27 cellular contexts compared by ENCODE assay signal in the genomic region with DNA sequence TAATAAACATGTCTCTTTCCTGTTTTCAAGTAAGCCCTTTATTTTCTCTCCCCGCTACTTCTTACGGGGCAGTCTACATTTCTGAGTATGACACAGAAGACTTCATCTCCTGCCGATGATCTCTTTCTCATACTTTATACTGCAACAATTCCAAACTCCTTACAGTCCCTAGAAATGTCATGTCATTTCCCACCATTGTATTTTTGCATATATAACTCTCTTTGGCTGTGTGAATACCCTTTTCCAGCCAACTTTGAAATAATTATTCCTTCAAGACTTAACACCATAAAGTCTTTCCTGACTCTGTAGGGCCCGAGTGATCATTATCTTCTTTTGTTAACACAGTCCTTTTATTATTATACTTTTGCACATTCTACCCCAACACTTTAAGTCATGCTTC.
"Had no signal": no experiment of that assay in that cellular context is flagged by ENCODE, and none has a peak within 500 bp of the region (broad histone marks: within the 10 kb centered on the region; RNA-seq: fewer than 3 reads in every experiment).

No MANE protein-coding gene starts in this region.

- H3K27ac ChIP-seq: ascending aorta, VCaP had no signal

- H3K27me3 Mint-ChIP-seq: activated CD4-positive, alpha-beta memory T cell treated with anti-CD3 and anti-CD28 coated beads, Interleukin-2, amount 10 ng/mL, durations not matched to agents 7 days and 5 days; activated CD4-positive, alpha-beta T cell treated with anti-CD3 and anti-CD28 coated beads, Interleukin-2, amount 10 ng/mL, durations not matched to agents 7 days and 5 days; activated naive CD4-positive, alpha-beta T cell treated with anti-CD3 and anti-CD28 coated beads, Interleukin-2, amount 10 ng/mL, durations not matched to agents 7 days and 5 days; activated naive CD8-positive, alpha-beta T cell treated with anti-CD3 and anti-CD28 coated beads, Interleukin-2, amount 10 ng/mL, durations not matched to agents 7 days and 5 days; activated T-cell treated with anti-CD3 and anti-CD28 coated beads, Interleukin-2, amount 50 U/mL, for 24 hours had no signal

- DNase-seq: activated CD4-positive, alpha-beta memory T cell treated with anti-CD3 and anti-CD28 coated beads, Interleukin-2, amount 10 ng/mL, durations not matched to agents 7 days and 5 days; activated CD4-positive, alpha-beta T cell treated with anti-CD3 and anti-CD28 coated beads for 1 hour; activated CD4-positive, alpha-beta T cell treated with anti-CD3 and anti-CD28 coated beads for 4 hours; activated CD4-positive, alpha-beta T cell treated with anti-CD3 and anti-CD28 coated beads, Interleukin-2, amount 10 ng/mL, durations not matched to agents 7 days and 5 days; activated CD4-positive, alpha-beta T cell treated with anti-CD3 and anti-CD28 coated beads, Interleukin-2, amount 50 U/mL, for 4 hours; activated CD8-positive, alpha-beta memory T cell treated with anti-CD3 and anti-CD28 coated beads, Interleukin-2, amount 50 U/mL, for 48 hours; activated gamma-delta T cell; activated naive CD4-positive, alpha-beta T cell; activated naive CD4-positive, alpha-beta T cell treated with anti-CD3 and anti-CD28 coated beads, Interleukin-2, amount 10 ng/mL, durations not matched to agents 7 days and 5 days; activated naive CD8-positive, alpha-beta T cell treated with anti-CD3 and anti-CD28 coated beads, Interleukin-2, amount 10 ng/mL, durations not matched to agents 7 days and 5 days; activated T-cell treated with anti-CD3 and anti-CD28 coated beads for 4 hours; activated T-cell treated with anti-CD3 and anti-CD28 coated beads, Interleukin-2, amount 50 U/mL, for 24 hours; activated T-cell treated with anti-CD3 and anti-CD28 coated beads, Interleukin-2, amount 50 U/mL, for 72 hours; caudate nucleus; cortex of kidney; effector CD8-positive, alpha-beta T cell; head of caudate nucleus; T-helper 2 cell had no signal

- H3K4me1 Mint-ChIP-seq: activated CD4-positive, alpha-beta memory T cell treated with anti-CD3 and anti-CD28 coated beads, Interleukin-2, amount 10 ng/mL, durations not matched to agents 7 days and 5 days; activated CD4-positive, alpha-beta T cell treated with anti-CD3 and anti-CD28 coated beads, Interleukin-2, amount 10 ng/mL, durations not matched to agents 7 days and 5 days; activated naive CD4-positive, alpha-beta T cell treated with anti-CD3 and anti-CD28 coated beads, Interleukin-2, amount 10 ng/mL, durations not matched to agents 7 days and 5 days; activated naive CD8-positive, alpha-beta T cell treated with anti-CD3 and anti-CD28 coated beads, Interleukin-2, amount 10 ng/mL, durations not matched to agents 7 days and 5 days; WTC11 had no signal

- ATAC-seq: activated naive CD4-positive, alpha-beta T cell treated with anti-CD3 and anti-CD28 coated beads, Interleukin-2, amount 50 U/mL, for 72 hours; activated T-cell treated with anti-CD3 and anti-CD28 coated beads, Interleukin-2, amount 50 U/mL, for 72 hours; esophagus mucosa; WTC11 had no signal

- H3K4me3 Mint-ChIP-seq: activated CD4-positive, alpha-beta memory T cell treated with anti-CD3 and anti-CD28 coated beads, Interleukin-2, amount 10 ng/mL, durations not matched to agents 7 days and 5 days; activated CD4-positive, alpha-beta T cell treated with anti-CD3 and anti-CD28 coated beads, Interleukin-2, amount 10 ng/mL, durations not matched to agents 7 days and 5 days; activated naive CD4-positive, alpha-beta T cell treated with anti-CD3 and anti-CD28 coated beads, Interleukin-2, amount 10 ng/mL, durations not matched to agents 7 days and 5 days; activated naive CD8-positive, alpha-beta T cell treated with anti-CD3 and anti-CD28 coated beads, Interleukin-2, amount 10 ng/mL, durations not matched to agents 7 days and 5 days; activated T-cell treated with anti-CD3 and anti-CD28 coated beads, Interleukin-2, amount 50 U/mL, for 24 hours; activated T-cell treated with anti-CD3 and anti-CD28 coated beads, Interleukin-2, amount 50 U/mL, for 72 hours; WTC11 had no signal

- H3K27me3 ChIP-seq: ascending aorta had no signal

- H3K4me1 ChIP-seq: ascending aorta had no signal

- H3K4me3 ChIP-seq: ascending aorta had no signal

- H3K9me3 Mint-ChIP-seq: activated CD4-positive, alpha-beta memory T cell treated with anti-CD3 and anti-CD28 coated beads, Interleukin-2, amount 10 ng/mL, durations not matched to agents 7 days and 5 days; activated CD4-positive, alpha-beta T cell treated with anti-CD3 and anti-CD28 coated beads, Interleukin-2, amount 10 ng/mL, durations not matched to agents 7 days and 5 days; activated naive CD8-positive, alpha-beta T cell treated with anti-CD3 and anti-CD28 coated beads, Interleukin-2, amount 10 ng/mL, durations not matched to agents 7 days and 5 days; activated T-cell treated with anti-CD3 and anti-CD28 coated beads, Interleukin-2, amount 50 U/mL, for 24 hours; WTC11 had no signal

- H3K27ac Mint-ChIP-seq: activated CD4-positive, alpha-beta memory T cell treated with anti-CD3 and anti-CD28 coated beads, Interleukin-2, amount 10 ng/mL, durations not matched to agents 7 days and 5 days; activated CD4-positive, alpha-beta T cell treated with anti-CD3 and anti-CD28 coated beads, Interleukin-2, amount 10 ng/mL, durations not matched to agents 7 days and 5 days; activated naive CD4-positive, alpha-beta T cell treated with anti-CD3 and anti-CD28 coated beads, Interleukin-2, amount 10 ng/mL, durations not matched to agents 7 days and 5 days; activated naive CD4-positive, alpha-beta T cell treated with anti-CD3 and anti-CD28 coated beads, Interleukin-2, amount 50 U/mL, for 72 hours; activated naive CD8-positive, alpha-beta T cell treated with anti-CD3 and anti-CD28 coated beads, Interleukin-2, amount 10 ng/mL, durations not matched to agents 7 days and 5 days; activated T-cell treated with anti-CD3 and anti-CD28 coated beads, Interleukin-2, amount 50 U/mL, for 24 hours; activated T-cell treated with anti-CD3 and anti-CD28 coated beads, Interleukin-2, amount 50 U/mL, for 72 hours; WTC11 had no signal

- FAIRE-seq: colon, endometrium, frontal cortex, TTC549 had no signal
